17 cellular contexts compared by ENCODE assay signal in the genomic region with DNA sequence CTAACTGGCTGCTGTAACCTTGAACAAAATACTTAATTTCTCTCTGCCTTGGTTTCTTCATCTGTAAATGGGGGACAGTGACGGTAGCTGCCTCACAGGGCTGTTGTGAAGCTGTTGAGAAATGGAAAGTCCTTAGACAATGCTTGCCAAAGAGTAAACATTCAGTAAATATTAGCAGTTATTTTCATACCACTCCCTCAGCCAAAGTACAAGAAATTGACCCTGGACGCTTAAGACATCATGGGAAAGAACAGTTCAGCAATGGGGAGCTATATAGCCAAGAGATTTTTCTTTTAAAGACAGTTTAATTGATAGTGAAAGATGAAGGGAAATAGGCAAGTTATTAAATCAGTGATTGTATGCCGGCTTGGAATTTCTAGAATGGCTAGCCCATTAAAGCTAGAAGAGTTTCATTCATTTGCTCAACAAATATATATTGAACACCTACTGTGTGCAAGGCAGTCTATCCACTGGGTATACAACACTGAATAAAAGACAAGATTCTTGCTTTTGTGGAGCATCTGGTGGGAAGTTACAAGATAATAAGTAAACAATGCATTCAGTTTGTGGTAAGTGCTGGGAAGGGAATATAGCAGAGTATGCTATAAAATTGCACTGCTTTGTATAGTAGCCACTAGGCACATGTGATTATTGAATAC. TPM values are rescaled to one million over a fixed set of nuclear protein-coding genes. Genes with fewer than 3 reads are reported as not detected.
DNase-seq lines count a peak whose midpoint lies in the region; ATAC-seq and TF ChIP-seq lines count a peak whose summit lies in the region.
"Had no signal": no experiment of that assay in that cellular context is flagged by ENCODE, and none has a peak within 500 bp of the region (broad histone marks: within the 10 kb centered on the region; RNA-seq: fewer than 3 reads in every experiment).

No MANE protein-coding gene starts in this region.

- H3K4me1 ChIP-seq in thyroid gland, result peaks cover 6 to 10% of the 10 kb centered on the region in 2 donors
- H3K4me1 ChIP-seq in psoas muscle, result peaks cover 24% of the 10 kb centered on the region

- DNase-seq in CD4-positive, alpha-beta T cell, result no peak
- DNase-seq in HFFc6, result no peak
- no peak for DNase-seq in activated T-helper 2 cell treated with anti-CD3 and anti-CD28 coated beads, Interferon-gamma antibody, Interleukin-2, Interleukin-4, amounts not matched to agents 10 μg/mL and 5 μg/mL and 100 μg/mL, durations not matched to agents 14 hours and 24 hours and 36 hours (ENCODE audit: low spot score)
- DNase-seq in NCI-H526 treated with DMSO at 0.1 percent for 48 hours (lab: John Stamatoyannopoulos, UW), result no peak
- no peak for DNase-seq in thyroid gland
- DNase-seq in psoas muscle, result no peak
- DNase-seq: activated CD4-positive, CD25-positive, alpha-beta regulatory T cell; activated CD8-positive, alpha-beta memory T cell treated with anti-CD3 and anti-CD28 coated beads, Interleukin-2, amount 10 ng/mL, durations not matched to agents 7 days and 5 days; activated naive CD4-positive, alpha-beta T cell treated with Interleukin-2 at 50 U/mL for 16 hours; head of caudate nucleus; NCI-H2107; NCI-H69; stimulated activated CD4-positive, alpha-beta T cell treated with anti-CD3 and anti-CD28 coated beads, Interleukin-1b, Interleukin-23, amount 100 ng/mL, for 48 hours; substantia nigra had no signal

- H3K27me3 Mint-ChIP-seq in CD4-positive, alpha-beta T cell, result peaks cover 3% of the 10 kb centered on the region
- H3K27me3 Mint-ChIP-seq in HFFc6 (ENCODE audit: insufficient read depth) (no peaks in the 10 kb centered on the region), nephron (ENCODE audit: low read depth) (peaks cover 8% of the 10 kb centered on the region)
- peaks cover 4% of the 10 kb centered on the region for H3K27me3 Mint-ChIP-seq in activated T-helper 2 cell treated with anti-CD3 and anti-CD28 coated beads, Interferon-gamma antibody, Interleukin-2, Interleukin-4, amounts not matched to agents 10 μg/mL and 5 μg/mL and 100 μg/mL, durations not matched to agents 14 hours and 24 hours and 36 hours (ENCODE audit: low read depth)
- H3K27me3 Mint-ChIP-seq: memory B cell had no signal

- no peaks in the 10 kb centered on the region for H3K9me3 ChIP-seq in CD4-positive, alpha-beta T cell (ENCODE audit: control insufficient read depth, low read length)
- no peaks in the 10 kb centered on the region for H3K9me3 ChIP-seq in thyroid gland
- H3K9me3 ChIP-seq in psoas muscle, result no peaks in the 10 kb centered on the region

- POLR2A ChIA-PET in CD4-positive, alpha-beta T cell (lab: Charles Lee), result no interaction called here

- no peak for TF ChIP-seq POLR2A in thyroid gland (IDR thresholded peaks at IDR 0.05)

- no peaks in the 10 kb centered on the region for H3K9me3 Mint-ChIP-seq in CD4-positive, alpha-beta T cell
- H3K9me3 Mint-ChIP-seq in HFFc6, result no peaks in the 10 kb centered on the region
- no peaks in the 10 kb centered on the region for H3K9me3 Mint-ChIP-seq in activated T-helper 2 cell treated with anti-CD3 and anti-CD28 coated beads, Interferon-gamma antibody, Interleukin-2, Interleukin-4, amounts not matched to agents 10 μg/mL and 5 μg/mL and 100 μg/mL, durations not matched to agents 14 hours and 24 hours and 36 hours
- no peaks in the 10 kb centered on the region for H3K9me3 Mint-ChIP-seq in nephron
- H3K9me3 Mint-ChIP-seq: memory B cell had no signal

- ATAC-seq in CD4-positive, alpha-beta T cell (ENCODE audit: poor library complexity), result no peak
- ATAC-seq in psoas muscle, result no peak
- ATAC-seq: activated CD8-positive, alpha-beta memory T cell treated with anti-CD3 and anti-CD28 coated beads, Interleukin-2, amount 10 ng/mL, durations not matched to agents 7 days and 5 days; sciatic nerve had no signal

- H3K27ac Mint-ChIP-seq in CD4-positive, alpha-beta T cell, result no peak overlapping the region
- H3K27ac Mint-ChIP-seq in HFFc6, result no peak overlapping the region
- H3K27ac Mint-ChIP-seq in activated T-helper 2 cell treated with anti-CD3 and anti-CD28 coated beads, Interferon-gamma antibody, Interleukin-2, Interleukin-4, amounts not matched to agents 10 μg/mL and 5 μg/mL and 100 μg/mL, durations not matched to agents 14 hours and 24 hours and 36 hours, result no peak overlapping the region
- H3K27ac Mint-ChIP-seq in nephron, result no peak overlapping the region
- H3K27ac Mint-ChIP-seq: activated CD8-positive, alpha-beta memory T cell treated with anti-CD3 and anti-CD28 coated beads, Interleukin-2, amount 10 ng/mL, durations not matched to agents 7 days and 5 days; memory B cell had no signal

- TF ChIP-seq CTCF in CD4-positive, alpha-beta T cell (IDR thresholded peaks at IDR 0.05), result no peak
- TF ChIP-seq CTCF in HFFc6 (IDR thresholded peaks at IDR 0.05), result no peak
- no peak for TF ChIP-seq CTCF in nephron (IDR thresholded peaks at IDR 0.05; ENCODE audit: unreplicated experiment in 3 of 3)
- TF ChIP-seq CTCF in thyroid gland (IDR thresholded peaks at IDR 0.05), result no peak
- no peak for TF ChIP-seq CTCF in psoas muscle (IDR thresholded peaks at IDR 0.05)

- CTCF ChIA-PET in CD4-positive, alpha-beta T cell (lab: Charles Lee), result no interaction called here

- no peak overlapping the region for H3K27ac ChIP-seq in CD4-positive, alpha-beta T cell (ENCODE audit: low read depth, low read length)
- H3K27ac ChIP-seq in thyroid gland, result no peak overlapping the region
- H3K27ac ChIP-seq in psoas muscle, result no peak overlapping the region

- H3K36me3 Mint-ChIP-seq in CD4-positive, alpha-beta T cell (ENCODE audit: low read depth), result peaks cover 35% of the 10 kb centered on the region
- peaks cover 5% of the 10 kb centered on the region; the same call in 1 of the 2 replicates for H3K36me3 Mint-ChIP-seq in HFFc6 (ENCODE audit: low read depth)
- peaks cover 10% of the 10 kb centered on the region for H3K36me3 Mint-ChIP-seq in activated T-helper 2 cell treated with anti-CD3 and anti-CD28 coated beads, Interferon-gamma antibody, Interleukin-2, Interleukin-4, amounts not matched to agents 10 μg/mL and 5 μg/mL and 100 μg/mL, durations not matched to agents 14 hours and 24 hours and 36 hours (ENCODE audit: low read depth)
- H3K36me3 Mint-ChIP-seq in nephron (ENCODE audit: low read depth), result peaks cover 6% of the 10 kb centered on the region

- peak overlapping the region; percentile 64 for H3K4me3 Mint-ChIP-seq in CD4-positive, alpha-beta T cell
- H3K4me3 Mint-ChIP-seq in HFFc6 (peak overlapping the region; percentile 98; the same call in 1 of the 2 replicates), nephron (peak overlapping the region; percentile 70 to 82 (median 78))
- peak overlapping the region; percentile 53 for H3K4me3 Mint-ChIP-seq in activated T-helper 2 cell treated with anti-CD3 and anti-CD28 coated beads, Interferon-gamma antibody, Interleukin-2, Interleukin-4, amounts not matched to agents 10 μg/mL and 5 μg/mL and 100 μg/mL, durations not matched to agents 14 hours and 24 hours and 36 hours (ENCODE audit: low read depth)
- H3K4me3 Mint-ChIP-seq: activated CD8-positive, alpha-beta memory T cell treated with anti-CD3 and anti-CD28 coated beads, Interleukin-2, amount 10 ng/mL, durations not matched to agents 7 days and 5 days; memory B cell had no signal

- H3K4me3 ChIP-seq in thyroid gland (replicated peaks in 1 of 3) (no peak overlapping the region), psoas muscle (no peak overlapping the region)

- H3K4me1 Mint-ChIP-seq in CD4-positive, alpha-beta T cell (ENCODE audit: low read depth), result peaks cover 55% of the 10 kb centered on the region
- H3K4me1 Mint-ChIP-seq in HFFc6 (ENCODE audit: low read depth) (peaks cover 24% of the 10 kb centered on the region), nephron (peaks cover 14% of the 10 kb centered on the region)
- H3K4me1 Mint-ChIP-seq in activated T-helper 2 cell treated with anti-CD3 and anti-CD28 coated beads, Interferon-gamma antibody, Interleukin-2, Interleukin-4, amounts not matched to agents 10 μg/mL and 5 μg/mL and 100 μg/mL, durations not matched to agents 14 hours and 24 hours and 36 hours (ENCODE audit: low read depth), result peaks cover 24% of the 10 kb centered on the region

- H3K27me3 ChIP-seq in CD4-positive, alpha-beta T cell (ENCODE audit: control insufficient read depth, insufficient read depth, low read length), result no peaks in the 10 kb centered on the region
- H3K27me3 ChIP-seq in thyroid gland (no peaks in the 10 kb centered on the region), psoas muscle (ENCODE audit: insufficient read depth in 3 of 3, low read length in 2 of 3) (peaks cover 0 to 2% (median 0%) of the 10 kb centered on the region in 3 donors)

- 84 to 87% methylated on average over 3 of the region's 3 CpGs for WGBS in thyroid gland, 2 donors
- WGBS in psoas muscle, 3 donors, result 83 to 90% (median 88%) methylated on average over 3 of the region's 3 CpGs

- intact Hi-C loops in CD4-positive, alpha-beta T cell (cut with DNase I, micrococcal nuclease), result loop anchor here in 1 of 2 experiments (2.0 to 10.0 kb wide), 4 partner anchors 167 to 1631 kb away; a partner anchor contains a TSS
- intact Hi-C loops in activated T-helper 2 cell treated with anti-CD3 and anti-CD28 coated beads, Interferon-gamma antibody, Interleukin-2, Interleukin-4, amounts not matched to agents 10 μg/mL and 5 μg/mL and 100 μg/mL, durations not matched to agents 14 hours and 24 hours and 36 hours (cut with micrococcal nuclease), result no loop called here
- intact Hi-C loops in thyroid gland (cut with DNase I) (no loop called here), psoas muscle (cut with DNase I) (no loop called here)

- H3K36me3 ChIP-seq in thyroid gland, result no peaks in the 10 kb centered on the region
- H3K36me3 ChIP-seq in psoas muscle (ENCODE audit: insufficient read depth in 1 of 2, low read depth in 1 of 2), result peaks cover 0 to 15% of the 10 kb centered on the region in 2 donors

RNA-seq across cellular contexts. Expression of a gene that starts 2.0 kb away (rescaled TPM):
- 10 to 100 TPM; 31.1 to 33.4 TPM for total RNA-seq in CD4-positive, alpha-beta T cell
- total RNA-seq in HFFc6 (2021; fragmentation: NEBNext Ultra II Directional; extraction: Animal tissue kit (Norgen Biotek cat#: 25700)), result 10 to 100 TPM; 49.7 to 62.4 (median 59.5) TPM
- total RNA-seq in activated T-helper 2 cell treated with anti-CD3 and anti-CD28 coated beads, Interferon-gamma antibody, Interleukin-2, Interleukin-4, amounts not matched to agents 10 μg/mL and 5 μg/mL and 100 μg/mL, durations not matched to agents 14 hours and 24 hours and 36 hours, result 100 and 108 TPM in 2 replicates
- total RNA-seq in thyroid gland (10 to 100 TPM; 22.3 to 31.2 (median 24.6) TPM), psoas muscle (10 to 100 TPM; 26.7 to 44.0 (median 33.5) TPM)
- 10 to 100 TPM; 36.6 to 42.6 (median 39.7) TPM for polyA plus RNA-seq in psoas muscle
